ENCODE assay signal across 1 cellular context in the genomic region with DNA sequence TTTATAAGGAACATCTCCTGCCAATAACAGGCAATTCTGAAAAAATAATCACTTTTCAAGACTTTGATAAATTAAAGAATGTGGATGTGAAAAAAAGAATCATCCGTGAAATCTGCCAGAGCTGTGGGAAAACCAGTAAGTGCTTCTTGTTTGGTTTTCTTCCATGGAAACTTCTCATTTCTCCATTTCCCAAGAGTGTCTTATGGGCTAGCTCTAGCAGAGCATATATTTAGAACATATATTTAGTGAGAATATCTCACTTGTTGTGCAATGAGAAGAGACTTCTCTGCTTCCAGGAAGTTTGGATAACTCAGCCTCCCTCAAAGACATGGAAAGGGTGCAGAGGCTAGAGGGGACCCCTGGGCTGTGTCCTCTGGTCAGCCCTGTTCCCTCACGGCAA.
TF ChIP-seq lines count a peak whose summit lies in the region.

No MANE protein-coding gene starts in this region.

TF ChIP-seq in H1, 55 proteins besides CTCF, POLR2A, EP300 and RAD21:
- TF ChIP-seq CHD1 (IDR thresholded peaks at IDR 0.05; ENCODE audit: low read depth, low read length) (no peak), RNF2 (IDR thresholded peaks at IDR 0.05; ENCODE audit: borderline replicate concordance, low read depth, low read length, missing control alignments, poor library complexity, severe bottlenecking) (no peak), KDM1A (IDR thresholded peaks at IDR 0.05; ENCODE audit: borderline replicate concordance, low read length) (no peak), ASH2L (IDR thresholded peaks at IDR 0.05; ENCODE audit: low read length) (no peak), SP1 (IDR thresholded peaks at IDR 0.05; ENCODE audit: low read depth, low read length) (no peak), SUZ12 (IDR thresholded peaks at IDR 0.05; ENCODE audit: low read length) (no peak), CBX8 (IDR thresholded peaks at IDR 0.05; ENCODE audit: borderline replicate concordance, low read depth, low read length) (no peak), SIX5 (IDR thresholded peaks at IDR 0.05; ENCODE audit: low read depth, low read length) (no peak), HDAC2 (IDR thresholded peaks at IDR 0.05; ENCODE audit: borderline replicate concordance in 1 of 2, low read depth in 2 of 2, low read length in 2 of 2) (no peak), HDAC6 (IDR thresholded peaks at IDR 0.05; ENCODE audit: low read depth, low read length) (no peak), BRCA1 (IDR thresholded peaks at IDR 0.05; ENCODE audit: low read depth, low read length) (no peak), MAFK (IDR thresholded peaks at IDR 0.05; ENCODE audit: low read depth, low read length) (no peak), CBX5 (IDR thresholded peaks at IDR 0.05; ENCODE audit: low read depth, low read length) (no peak), EZH2 (IDR thresholded peaks at IDR 0.05; ENCODE audit: low read depth, low read length, severe bottlenecking) (no peak), RXRA (IDR thresholded peaks at IDR 0.05; ENCODE audit: insufficient read depth, low read depth, low read length) (no peak)
